31 cellular contexts compared by ENCODE assay signal in the genomic region with DNA sequence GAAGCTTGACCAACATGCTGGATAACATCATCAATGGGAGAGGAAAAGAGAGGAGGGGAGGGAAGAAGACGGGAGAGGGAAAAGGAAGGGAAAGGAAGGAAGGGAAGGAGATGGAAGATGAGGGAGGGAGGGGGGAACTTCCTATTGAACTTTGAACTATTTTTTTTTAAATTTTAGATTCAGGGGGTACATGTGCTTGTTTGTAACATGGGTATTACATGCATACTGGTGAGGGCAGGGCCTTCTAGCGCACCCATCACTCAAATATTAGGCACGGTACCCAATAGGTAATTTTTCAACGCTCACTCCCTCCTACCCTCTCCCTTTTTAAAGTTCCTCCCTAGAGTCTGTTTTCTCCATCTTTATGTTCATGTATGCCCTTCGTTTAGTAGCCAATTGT.
A peak's percentile ranks its signal among the peaks of the same experiment; 100 is the strongest.
DNase-seq lines count a peak whose midpoint lies in the region; ATAC-seq, FAIRE-seq and TF ChIP-seq lines count a peak whose summit lies in the region.
"Had no signal": no experiment of that assay in that cellular context is flagged by ENCODE, and none has a peak within 500 bp of the region (broad histone marks: within the 10 kb centered on the region; RNA-seq: fewer than 3 reads in every experiment).

No MANE protein-coding gene starts in this region.

- H2AFZ ChIP-seq in HepG2 (ENCODE audit: low read length) (no peak overlapping the region), osteoblast (ENCODE audit: low read length) (no peak overlapping the region)

- DNase-seq in HepG2 (ENCODE audit: low spot score) (no peak), right lobe of liver (no peak), osteoblast (ENCODE audit: insufficient read length, low spot score, missing footprints) (peak; percentile 45), HuH-7 (ENCODE audit: low spot score) (no peak)
- DNase-seq: 8988T; ACHN; AML-193; BE2C; C1 segment of cervical spinal cord; Caco-2; Calu3; CD4-positive, alpha-beta memory T cell; CD4-positive, alpha-beta T cell; CD4-positive, CD25-positive, alpha-beta regulatory T cell; CD8-positive, alpha-beta memory T cell; CD8-positive, alpha-beta T cell; COR-L47; DMS 273 treated with DMSO at 0.1 percent for 48 hours; DMS153; DMS53; DMS79; DMS79 treated with DMSO at 0.1 percent for 48 hours; DND-41; EL had no signal

- H3K36me3 ChIP-seq in HepG2 (replicated peaks in 1 of 2; ENCODE audit: control insufficient read depth in 1 of 2, insufficient read depth in 2 of 2, low read length in 2 of 2) (no peaks in the 10 kb centered on the region), right lobe of liver (no peaks in the 10 kb centered on the region), osteoblast (ENCODE audit: insufficient read depth, low read length) (no peaks in the 10 kb centered on the region)
- H3K36me3 ChIP-seq: BE2C; BLaER1; BLaER1 treated with 17β-estradiol and CSF1 and Interleukin-3, amounts not matched to agents 10 nM and 100 nM had no signal

- 32% methylated on average over 5 of the region's 5 CpGs for WGBS in HepG2 (ENCODE audit: low lambda C conversion rate)
- 81% methylated on average over 5 of the region's 5 CpGs for WGBS in right lobe of liver (ENCODE audit: insufficient coverage, low coverage, low lambda C conversion rate, missing lambda C conversion rate)

- no peak for TF ChIP-seq POLR2A in HepG2 (IDR thresholded peaks at IDR 0.05; ENCODE audit: insufficient read depth in 1 of 2, low read depth in 2 of 2, low read length in 2 of 2)
- TF ChIP-seq POLR2A in right lobe of liver (IDR thresholded peaks at IDR 0.05), result no peak

- H3K4me1 ChIP-seq in HepG2 (ENCODE audit: insufficient read depth, low read length) (no peaks in the 10 kb centered on the region), right lobe of liver (no peaks in the 10 kb centered on the region), osteoblast (ENCODE audit: insufficient read depth, low read length) (no peaks in the 10 kb centered on the region)
- H3K4me1 ChIP-seq: A549, BE2C, BLaER1, Caco-2 had no signal

- H3K27me3 ChIP-seq in HepG2 (ENCODE audit: control insufficient read depth in 1 of 2, insufficient read depth in 2 of 2, low read length in 2 of 2) (no peaks in the 10 kb centered on the region; a peak in 1 of 5 replicates), right lobe of liver (no peaks in the 10 kb centered on the region), osteoblast (ENCODE audit: insufficient read depth, low read length) (peaks cover 19% of the 10 kb centered on the region)
- H3K27me3 ChIP-seq: BE2C; BLaER1; BLaER1 treated with 17β-estradiol and CSF1 and Interleukin-3, amounts not matched to agents 10 nM and 100 nM had no signal

- TF ChIP-seq RAD21 in HepG2 (CRISPR knock-in tag; IDR thresholded peaks at IDR 0.05), result no peak

- BruUV-seq in HepG2 (replicated peaks; lab: Mats Ljungman, UMichigan), result no TSS peak

- H3K79me2 ChIP-seq in HepG2 (ENCODE audit: insufficient read depth, low read length) (no peaks in the 10 kb centered on the region), osteoblast (ENCODE audit: insufficient read depth, low read length) (no peaks in the 10 kb centered on the region)

- intact Hi-C loops in HepG2 (cut with micrococcal nuclease; ENCODE audit: unreplicated experiment), result no loop called here
- intact Hi-C loops in right lobe of liver (cut with DNase I), result no loop called here

- TF ChIP-seq EP300 in HepG2 (IDR thresholded peaks at IDR 0.05; ENCODE audit: low read depth in 2 of 2, low read length in 2 of 2), result no peak
- TF ChIP-seq EP300 in HepG2 (CRISPR knock-in tag; IDR thresholded peaks at IDR 0.05; ENCODE audit: borderline replicate concordance), result no peak

- H3K9me3 ChIP-seq in HepG2 (ENCODE audit: low read length) (no peaks in the 10 kb centered on the region), right lobe of liver (no peaks in the 10 kb centered on the region), osteoblast (ENCODE audit: low read depth, low read length) (no peaks in the 10 kb centered on the region)
- H3K9me3 ChIP-seq: A549, BE2C, BLaER1, Caco-2 had no signal

- no peak for TF ChIP-seq CTCF in HepG2 (CRISPR knock-in tag; IDR thresholded peaks at IDR 0.05)
- TF ChIP-seq CTCF in right lobe of liver (IDR thresholded peaks at IDR 0.05), result no peak
- no peak for TF ChIP-seq CTCF in osteoblast (IDR thresholded peaks at IDR 0.05; ENCODE audit: extremely low read depth, low read depth, low read length)

- ATAC-seq in HepG2 (no peak), right lobe of liver (no peak)
- ATAC-seq: A549; CD8-positive, alpha-beta T cell had no signal

- H3K9ac ChIP-seq in HepG2 (ENCODE audit: insufficient read depth, low read depth, low read length), result no peak overlapping the region
- H3K9ac ChIP-seq: BLaER1; BLaER1 treated with 17β-estradiol and CSF1 and Interleukin-3, amounts not matched to agents 10 nM and 100 nM had no signal

- CTCF ChIA-PET in HepG2 (lab: Yijun Ruan, JAX; ENCODE audit: low intra/inter-chr PET ratio, low total read pairs), result no interaction called here

- no peak for FAIRE-seq in HepG2 (lab: Jason Lieb, UNC)
- FAIRE-seq: A204.1, A549, D721Med had no signal

- H3K4me2 ChIP-seq in HepG2 (ENCODE audit: low read depth, low read length), result no peak overlapping the region
- H3K4me2 ChIP-seq in osteoblast (ENCODE audit: insufficient read depth, low read length), result no peak overlapping the region
- H3K4me2 ChIP-seq: A549, BLaER1 had no signal

- POLR2A ChIA-PET in HepG2 (lab: Yijun Ruan, JAX), result no interaction called here

- H3K4me3 ChIP-seq in HepG2 (replicated peaks in 1 of 3; ENCODE audit: insufficient read depth in 1 of 3, low read depth in 2 of 3, low read length in 3 of 3), result no peak overlapping the region
- H3K4me3 ChIP-seq in right lobe of liver, result no peak overlapping the region
- H3K4me3 ChIP-seq in osteoblast (ENCODE audit: insufficient read depth, low read length), result no peak overlapping the region
- H3K4me3 ChIP-seq: A549; BLaER1; BLaER1 treated with 17β-estradiol and CSF1 and Interleukin-3, amounts not matched to agents 10 nM and 100 nM had no signal

- in situ Hi-C loops in HepG2 (cut with HindIII; ENCODE audit: extremely low pct_ligation_motif_present, low pct_unique_long_range_greater_than_20kb), result no loop called here

- no peak overlapping the region for H3K27ac ChIP-seq in HepG2 (ENCODE audit: extremely low read length, insufficient read depth, low read length)
- H3K27ac ChIP-seq in right lobe of liver, result no peak overlapping the region
- no peak overlapping the region for H3K27ac ChIP-seq in osteoblast (ENCODE audit: low read depth, low read length)
- H3K27ac ChIP-seq: 22Rv1; A549; BLaER1; BLaER1 treated with 17β-estradiol and CSF1 and Interleukin-3, amounts not matched to agents 10 nM and 100 nM; C4-2B had no signal

- H4K20me1 ChIP-seq in HepG2 (ENCODE audit: insufficient read depth, low read length) (no peaks in the 10 kb centered on the region), osteoblast (ENCODE audit: insufficient read depth, low read length) (no peaks in the 10 kb centered on the region)
- H4K20me1 ChIP-seq: BLaER1; BLaER1 treated with 17β-estradiol and CSF1 and Interleukin-3, amounts not matched to agents 10 nM and 100 nM had no signal

TF ChIP-seq in HepG2, 621 proteins besides CTCF, POLR2A, EP300 and RAD21:
- TF ChIP-seq PCBP2 (optimal IDR thresholded peaks at IDR 0.05; ENCODE audit: low read depth, low read length, poor library complexity, severe bottlenecking) (peak; percentile 59), HNRNPK (IDR thresholded peaks at IDR 0.05; ENCODE audit: low read depth, low read length, poor library complexity, severe bottlenecking) (peak; percentile 96)
- TF ChIP-seq, protein P1, sequence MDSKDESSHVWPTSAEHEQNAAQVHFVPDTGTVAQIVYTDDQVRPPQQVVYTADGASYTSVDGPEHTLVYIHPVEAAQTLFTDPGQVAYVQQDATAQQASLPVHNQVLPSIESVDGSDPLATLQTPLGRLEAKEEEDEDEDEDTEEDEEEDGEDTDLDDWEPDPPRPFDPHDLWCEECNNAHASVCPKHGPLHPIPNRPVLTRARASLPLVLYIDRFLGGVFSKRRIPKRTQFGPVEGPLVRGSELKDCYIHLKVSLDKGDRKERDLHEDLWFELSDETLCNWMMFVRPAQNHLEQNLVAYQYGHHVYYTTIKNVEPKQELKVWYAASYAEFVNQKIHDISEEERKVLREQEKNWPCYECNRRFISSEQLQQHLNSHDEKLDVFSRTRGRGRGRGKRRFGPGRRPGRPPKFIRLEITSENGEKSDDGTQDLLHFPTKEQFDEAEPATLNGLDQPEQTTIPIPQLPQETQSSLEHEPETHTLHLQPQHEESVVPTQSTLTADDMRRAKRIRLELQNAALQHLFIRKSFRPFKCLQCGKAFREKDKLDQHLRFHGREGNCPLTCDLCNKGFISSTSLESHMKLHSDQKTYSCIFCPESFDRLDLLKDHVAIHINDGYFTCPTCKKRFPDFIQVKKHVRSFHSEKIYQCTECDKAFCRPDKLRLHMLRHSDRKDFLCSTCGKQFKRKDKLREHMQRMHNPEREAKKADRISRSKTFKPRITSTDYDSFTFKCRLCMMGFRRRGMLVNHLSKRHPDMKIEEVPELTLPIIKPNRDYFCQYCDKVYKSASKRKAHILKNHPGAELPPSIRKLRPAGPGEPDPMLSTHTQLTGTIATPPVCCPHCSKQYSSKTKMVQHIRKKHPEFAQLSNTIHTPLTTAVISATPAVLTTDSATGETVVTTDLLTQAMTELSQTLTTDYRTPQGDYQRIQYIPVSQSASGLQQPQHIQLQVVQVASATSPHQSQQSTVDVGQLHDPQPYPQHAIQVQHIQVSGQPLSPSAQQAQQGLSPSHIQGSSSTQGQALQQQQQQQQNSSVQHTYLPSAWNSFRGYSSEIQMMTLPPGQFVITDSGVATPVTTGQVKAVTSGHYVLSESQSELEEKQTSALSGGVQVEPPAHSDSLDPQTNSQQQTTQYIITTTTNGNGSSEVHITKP (CRISPR knock-in tag; IDR thresholded peaks at IDR 0.05; ENCODE audit: low read depth), result no peak
